ENCODE assay signal across 8 cellular contexts in genomic region chr20:63977392-63978276, GRCh38. TPM values are rescaled to one million over a fixed set of nuclear protein-coding genes. Genes with fewer than 3 reads are reported as not detected.
DNase-seq lines count a peak whose midpoint lies in the region; ATAC-seq and TF ChIP-seq lines count a peak whose summit lies in the region.

No MANE protein-coding gene starts in this region.

- no peaks in the 10 kb centered on the region for H3K9me3 Mint-ChIP-seq in activated CD4-positive, alpha-beta memory T cell treated with anti-CD3 and anti-CD28 coated beads for 36 hours

- peak overlapping the region; percentile 83 for H3K27ac Mint-ChIP-seq in activated CD4-positive, alpha-beta memory T cell treated with anti-CD3 and anti-CD28 coated beads for 36 hours

- H3K4me3 Mint-ChIP-seq in activated CD4-positive, alpha-beta memory T cell treated with anti-CD3 and anti-CD28 coated beads for 36 hours, result peak overlapping the region; percentile 76

- ATAC-seq in GM18870 (IDR thresholded peaks at IDR 0.05; ENCODE audit: unreplicated experiment) (no peak), HG02588 (IDR thresholded peaks at IDR 0.05; ENCODE audit: unreplicated experiment) (no peak)

- peak overlapping the region; percentile 96 for H3K4me3 ChIP-seq in Jurkat, Clone E6-1 (ENCODE audit: low read length)
- no peak overlapping the region for H3K4me3 ChIP-seq in fibroblast of mammary gland (ENCODE audit: control insufficient read depth, low read depth, low read length)

- H3K27me3 Mint-ChIP-seq in activated CD4-positive, alpha-beta memory T cell treated with anti-CD3 and anti-CD28 coated beads for 36 hours, result no peaks in the 10 kb centered on the region

- POLR2A ChIA-PET in activated CD4-positive, alpha-beta memory T cell treated with anti-CD3 and anti-CD28 coated beads for 36 hours (lab: Charles Lee), result interaction anchor here (0.8 to 1.3 kb wide), 2 partner anchors 21 to 112 kb away, joined by 3 read pairs; partner anchors contain the start of genes TPD52L2 and UCKL1

- peaks cover 27% of the 10 kb centered on the region for H3K36me3 Mint-ChIP-seq in activated CD4-positive, alpha-beta memory T cell treated with anti-CD3 and anti-CD28 coated beads for 36 hours

- H3K4me1 Mint-ChIP-seq in activated CD4-positive, alpha-beta memory T cell treated with anti-CD3 and anti-CD28 coated beads for 36 hours (ENCODE audit: low read depth), result peaks cover 56% of the 10 kb centered on the region

- intact Hi-C loops in activated CD4-positive, alpha-beta memory T cell treated with anti-CD3 and anti-CD28 coated beads for 36 hours (cut with micrococcal nuclease), result loop anchor here (1.0 to 10.0 kb wide), 4 partner anchors 81 to 343 kb away; partner anchors contain the start of genes LIME1 and SLC2A4RG

- peak; percentile 44 for DNase-seq in AG08395 (ENCODE audit: low spot score)
- DNase-seq in Jurkat, Clone E6-1 (ENCODE audit: low read depth, low spot score), result no peak
- peak; percentile 79 for DNase-seq in activated CD4-positive, alpha-beta memory T cell treated with anti-CD3 and anti-CD28 coated beads for 36 hours
- DNase-seq in fibroblast of mammary gland (ENCODE audit: low read depth), result peak; percentile 77
- peak; percentile 78 for DNase-seq in stimulated activated CD8-positive, alpha-beta memory T cell treated with anti-CD3 and anti-CD28 coated beads, Interleukin-4, amount 100 ng/mL, for 48 hours
- no peak for DNase-seq in DMS 273 (lab: John Stamatoyannopoulos, UW; ENCODE audit: unreplicated experiment)

- no peak for TF ChIP-seq CTCF in fibroblast of mammary gland (conservative IDR thresholded peaks at IDR 0.05; ENCODE audit: control insufficient read depth, insufficient read depth, low read depth, low read length)

- CTCF ChIA-PET in activated CD4-positive, alpha-beta memory T cell treated with anti-CD3 and anti-CD28 coated beads for 36 hours (lab: Charles Lee), result interaction anchor here (0.6 to 1.5 kb wide), 6 partner anchors 21 to 440 kb away, joined by 3 to 4 read pairs (median 4); partner anchors contain the start of genes PTK6, TPD52L2 and UCKL1

RNA-seq across cellular contexts. Expression of gene SAMD10, which starts 1.8 kb away (rescaled TPM):
- 28.1 TPM for polyA plus RNA-seq in Jurkat, Clone E6-1 (2012; ENCODE audit: insufficient read depth, insufficient read length)
- 10 to 100 TPM; 23.7 to 24.5 TPM for total RNA-seq in activated CD4-positive, alpha-beta memory T cell treated with anti-CD3 and anti-CD28 coated beads for 36 hours

RNA-seq across cellular contexts. Expression of gene PRPF6, which starts 3.3 kb away (rescaled TPM):
- 84.5 TPM for polyA plus RNA-seq in Jurkat, Clone E6-1 (2012; ENCODE audit: insufficient read depth, insufficient read length)
- 10 to 100 TPM; 62.3 to 63.1 TPM for total RNA-seq in activated CD4-positive, alpha-beta memory T cell treated with anti-CD3 and anti-CD28 coated beads for 36 hours

RNA-seq across cellular contexts. Expression of gene ZNF512B, which starts 7.9 kb away (rescaled TPM):
- 18.4 TPM for polyA plus RNA-seq in Jurkat, Clone E6-1 (2012; ENCODE audit: insufficient read depth, insufficient read length)
- total RNA-seq in activated CD4-positive, alpha-beta memory T cell treated with anti-CD3 and anti-CD28 coated beads for 36 hours, result 10 to 100 TPM; 12.5 to 13.5 TPM

RNA-seq across cellular contexts. Expression of gene UCKL1, which starts 21.4 kb away (rescaled TPM):
- 60.8 TPM for polyA plus RNA-seq in Jurkat, Clone E6-1 (2012; ENCODE audit: insufficient read depth, insufficient read length)
- total RNA-seq in activated CD4-positive, alpha-beta memory T cell treated with anti-CD3 and anti-CD28 coated beads for 36 hours, result 10 to 100 TPM; 26.6 to 29.6 TPM

RNA-seq across cellular contexts. Expression of gene C20orf204, which starts 58.3 kb away (rescaled TPM):
- 2.0 TPM for polyA plus RNA-seq in Jurkat, Clone E6-1 (2012; ENCODE audit: insufficient read depth, insufficient read length)
- 1 to 10 TPM; 3.1 TPM for total RNA-seq in activated CD4-positive, alpha-beta memory T cell treated with anti-CD3 and anti-CD28 coated beads for 36 hours

Comparison
In these comparisons a context has a peak if more than half of its experiments do, and no peak if none do; other contexts are left out.
1. DNase-seq: peak in AG08395 (single experiment), activated CD4-positive, alpha-beta memory T cell treated with anti-CD3 and anti-CD28 coated beads for 36 hours (single experiment), fibroblast of mammary gland (single experiment) and stimulated activated CD8-positive, alpha-beta memory T cell treated with anti-CD3 and anti-CD28 coated beads, Interleukin-4, amount 100 ng/mL, for 48 hours (single experiment); none in Jurkat, Clone E6-1 (single experiment) and DMS 273 (single experiment).